In genomic region chr9:131554865-131555351, GRCh38 we compare ENCODE assay signal across 25 cellular contexts. TPM values are rescaled to one million over a fixed set of nuclear protein-coding genes. Genes with fewer than 3 reads are reported as not detected.
DNase-seq lines count a peak whose midpoint lies in the region; ATAC-seq and TF ChIP-seq lines count a peak whose summit lies in the region.
"Had no signal": no experiment of that assay in that cellular context is flagged by ENCODE, and none has a peak within 500 bp of the region (broad histone marks: within the 10 kb centered on the region; RNA-seq: fewer than 3 reads in every experiment).

No MANE protein-coding gene starts in this region.

- ATAC-seq in stimulated activated naive CD8-positive, alpha-beta T cell treated with anti-CD3 and anti-CD28 coated beads, Interleukin-15, Interleukin-2, amounts not matched to agents 100 U/mL and 50 U/mL, for 24 hours = no peak
- ATAC-seq in GM21576 (IDR thresholded peaks at IDR 0.05; ENCODE audit: unreplicated experiment) = no peak
- ATAC-seq in GM19452 (IDR thresholded peaks at IDR 0.05; ENCODE audit: unreplicated experiment) = no peak
- ATAC-seq: HepG2, PC-3 had no signal

- H3K9me3 Mint-ChIP-seq in stimulated activated naive CD8-positive, alpha-beta T cell treated with anti-CD3 and anti-CD28 coated beads, Interleukin-15, Interleukin-2, amounts not matched to agents 100 ng/mL and 50 ng/mL, for 24 hours = no peaks in the 10 kb centered on the region
- H3K9me3 Mint-ChIP-seq in endothelial cell (ENCODE audit: unreplicated experiment) = no peaks in the 10 kb centered on the region
- peaks cover 31% of the 10 kb centered on the region for H3K9me3 Mint-ChIP-seq in nephron progenitor cell

- TF ChIP-seq CTCF in endothelial cell (IDR thresholded peaks at IDR 0.05; ENCODE audit: unreplicated experiment) (no peak), nephron progenitor cell (IDR thresholded peaks at IDR 0.05) (no peak)

- peak overlapping the region; percentile 5 for H3K4me3 Mint-ChIP-seq in stimulated activated naive CD8-positive, alpha-beta T cell treated with anti-CD3 and anti-CD28 coated beads, Interleukin-15, Interleukin-2, amounts not matched to agents 100 ng/mL and 50 ng/mL, for 24 hours
- no peak overlapping the region for H3K4me3 Mint-ChIP-seq in endothelial cell (ENCODE audit: unreplicated experiment)
- H3K4me3 Mint-ChIP-seq in nephron progenitor cell = peak overlapping the region; percentile 54

- no peaks in the 10 kb centered on the region for H3K4me1 Mint-ChIP-seq in stimulated activated naive CD8-positive, alpha-beta T cell treated with anti-CD3 and anti-CD28 coated beads, Interleukin-15, Interleukin-2, amounts not matched to agents 100 ng/mL and 50 ng/mL, for 24 hours (ENCODE audit: low read depth)
- H3K4me1 Mint-ChIP-seq in endothelial cell (ENCODE audit: unreplicated experiment) (peaks cover 13% of the 10 kb centered on the region), nephron progenitor cell (peaks cover 8% of the 10 kb centered on the region)
- H3K4me1 Mint-ChIP-seq: brain had no signal

- H3K27me3 Mint-ChIP-seq in stimulated activated naive CD8-positive, alpha-beta T cell treated with anti-CD3 and anti-CD28 coated beads, Interleukin-15, Interleukin-2, amounts not matched to agents 100 ng/mL and 50 ng/mL, for 24 hours = peaks cover 43% of the 10 kb centered on the region
- peaks cover 26% of the 10 kb centered on the region for H3K27me3 Mint-ChIP-seq in endothelial cell (ENCODE audit: unreplicated experiment)
- H3K27me3 Mint-ChIP-seq in nephron progenitor cell (ENCODE audit: low read depth, poor library complexity) = peaks cover 55% of the 10 kb centered on the region

- no peaks in the 10 kb centered on the region for H3K36me3 Mint-ChIP-seq in stimulated activated naive CD8-positive, alpha-beta T cell treated with anti-CD3 and anti-CD28 coated beads, Interleukin-15, Interleukin-2, amounts not matched to agents 100 ng/mL and 50 ng/mL, for 24 hours (ENCODE audit: low read depth)
- peaks cover 14% of the 10 kb centered on the region for H3K36me3 Mint-ChIP-seq in endothelial cell (ENCODE audit: low read depth, unreplicated experiment)
- peaks cover 8% of the 10 kb centered on the region for H3K36me3 Mint-ChIP-seq in nephron progenitor cell (ENCODE audit: low read depth)

- H3K27ac Mint-ChIP-seq in stimulated activated naive CD8-positive, alpha-beta T cell treated with anti-CD3 and anti-CD28 coated beads, Interleukin-15, Interleukin-2, amounts not matched to agents 100 ng/mL and 50 ng/mL, for 24 hours = no peak overlapping the region
- peak overlapping the region; percentile 18 for H3K27ac Mint-ChIP-seq in endothelial cell (ENCODE audit: unreplicated experiment)
- no peak overlapping the region for H3K27ac Mint-ChIP-seq in nephron progenitor cell
- H3K27ac Mint-ChIP-seq: brain had no signal

- DNase-seq in stimulated activated naive CD8-positive, alpha-beta T cell treated with anti-CD3 and anti-CD28 coated beads, Interleukin-15, Interleukin-2, amounts not matched to agents 100 U/mL and 50 U/mL, for 24 hours = no peak
- DNase-seq in endothelial cell (ENCODE audit: low spot score) = no peak
- DNase-seq in nephron progenitor cell = peak; percentile 55
- DNase-seq in retina = no peak
- no peak for DNase-seq in NCI-H82 treated with DMSO at 0.1 percent for 48 hours (lab: John Stamatoyannopoulos, UW; ENCODE audit: unreplicated experiment)
- DNase-seq: activated CD4-positive, alpha-beta T cell treated with anti-CD3 and anti-CD28 coated beads, Interleukin-2, amount 50 U/mL, for 48 hours; C1 segment of cervical spinal cord; cortex of kidney; left ventricle myocardium inferior; NCI-H1436 treated with DMSO at 0.1 percent for 48 hours; NCI-H748 treated with DMSO at 0.1 percent for 48 hours; ovary; PC-3; SIG-M5; WERI-Rb-1 had no signal

RNA-seq across cellular contexts. Expression of gene PRRT1B, which starts 9.6 kb away (rescaled TPM):
- not detected for total RNA-seq in endothelial cell (ENCODE audit: unreplicated experiment)
- total RNA-seq: epithelial cell of proximal tubule; frontal cortex; G401; HepG2; left ventricle myocardium inferior; PC-3; T-helper 2 cell treated with Interferon-gamma antibody and Interleukin-4, amounts not matched to agents 100 ng/mL and 5 ng/mL, for 36 hours; urinary bladder had no signal

RNA-seq across cellular contexts. Expression of gene UCK1, which starts 23.8 kb away (rescaled TPM):
- 23.0 TPM for total RNA-seq in endothelial cell (ENCODE audit: unreplicated experiment)

RNA-seq across cellular contexts. Expression of gene POMT1, which starts 52.2 kb away (rescaled TPM):
- 57.6 TPM for total RNA-seq in endothelial cell (ENCODE audit: unreplicated experiment)
